Comparison of ENCODE assay signal across 6 cellular contexts in the genomic region with DNA sequence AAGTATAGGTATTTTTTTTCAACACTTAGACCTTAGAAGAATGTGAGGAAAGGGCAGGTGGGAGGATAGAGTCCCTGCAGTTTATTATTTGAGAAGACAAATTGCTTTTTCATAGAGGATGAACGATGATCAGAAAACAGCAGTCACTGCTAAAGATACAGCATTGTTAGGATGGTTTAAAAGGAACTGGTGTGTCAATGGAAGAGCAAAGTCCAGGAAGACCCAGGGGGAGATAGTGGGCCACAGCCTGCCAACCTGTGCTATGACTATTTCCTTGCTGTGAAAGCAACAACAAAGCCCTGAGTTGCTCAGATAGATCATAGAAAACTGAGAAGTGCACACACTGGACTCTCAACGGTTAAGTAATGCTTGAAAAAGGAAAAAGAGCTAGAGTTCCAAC.
"Had no signal": no experiment of that assay in that cellular context is flagged by ENCODE, and none has a peak within 500 bp of the region (broad histone marks: within the 10 kb centered on the region; RNA-seq: fewer than 3 reads in every experiment).

No MANE protein-coding gene starts in this region.

- H2AFZ ChIP-seq: GM23248 had no signal

- DNase-seq: GM23248, GOT3, H9, HCEC 1CT, KBM-7 had no signal

- H3K4me3 ChIP-seq: GM23248 had no signal

- H3K27ac ChIP-seq: GM23248 had no signal

- FAIRE-seq: HTR-8/SVneo had no signal

- H3K9ac ChIP-seq: GM23248 had no signal
